In the genomic region with DNA sequence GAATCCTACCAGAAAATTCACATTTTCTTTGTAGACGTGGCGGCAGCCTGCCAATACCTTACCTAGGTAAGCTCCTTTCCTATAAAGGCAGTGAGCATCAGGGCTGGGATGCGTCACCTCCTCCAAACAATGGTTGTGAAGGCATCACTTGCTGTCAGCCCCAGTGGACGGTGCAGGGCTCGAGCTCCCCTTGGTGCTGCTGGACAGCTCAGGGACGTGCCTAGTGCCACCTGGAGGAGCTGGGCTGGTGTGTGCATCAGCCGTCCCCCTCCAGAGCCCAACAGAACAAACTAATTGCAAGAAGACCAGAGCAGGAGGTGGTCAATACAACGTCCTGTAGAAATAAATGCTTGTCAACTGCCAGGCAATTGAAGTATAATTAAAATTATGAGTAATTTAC, we compare ENCODE assay signal across 22 cellular contexts.
DNase-seq lines count a peak whose midpoint lies in the region; ATAC-seq and TF ChIP-seq lines count a peak whose summit lies in the region.
"Had no signal": no experiment of that assay in that cellular context is flagged by ENCODE, and none has a peak within 500 bp of the region (broad histone marks: within the 10 kb centered on the region; RNA-seq: fewer than 3 reads in every experiment).

No MANE protein-coding gene starts in this region.

- no peaks in the 10 kb centered on the region for H3K27me3 Mint-ChIP-seq in activated T-cell treated with anti-CD3 and anti-CD28 coated beads, Interleukin-2, amount 50 U/mL, for 24 hours
- H3K27me3 Mint-ChIP-seq in activated T-cell treated with anti-CD3 and anti-CD28 coated beads, Interleukin-2, amount 50 U/mL, for 72 hours (ENCODE audit: low read depth), result no peaks in the 10 kb centered on the region
- H3K27me3 Mint-ChIP-seq in progenitor cell of endocrine pancreas, result no peaks in the 10 kb centered on the region
- H3K27me3 Mint-ChIP-seq: activated naive CD4-positive, alpha-beta T cell treated with anti-CD3 and anti-CD28 coated beads, Interleukin-2, amount 50 U/mL, for 24 hours had no signal

- DNase-seq in activated T-cell treated with anti-CD3 and anti-CD28 coated beads, Interleukin-2, amount 50 U/mL, for 24 hours, result no peak
- DNase-seq in activated T-cell treated with anti-CD3 and anti-CD28 coated beads, Interleukin-2, amount 50 U/mL, for 72 hours, result no peak
- no peak for DNase-seq in epithelial cell of proximal tubule (ENCODE audit: low read depth)
- DNase-seq in progenitor cell of endocrine pancreas (ENCODE audit: low spot score, unreplicated experiment), result no peak
- DNase-seq in SKM-1 treated with dmso at 0.1 percent for 144 hours (lab: John Stamatoyannopoulos, UW; ENCODE audit: unreplicated experiment), result no peak
- DNase-seq: BE2C; cortex of kidney; DMS79; GM23248; kidney glomerular epithelial cell; NCI-H1436 treated with DMSO at 0.1 percent for 48 hours; NCI-H2171 treated with DMSO at 0.1 percent for 48 hours; NCI-H524 treated with DMSO at 0.1 percent for 48 hours; stimulated activated CD4-positive, alpha-beta T cell treated with anti-CD3 and anti-CD28 coated beads, Interleukin-2, amount 100 ng/mL, for 24 hours; uterus had no signal

- H3K27ac Mint-ChIP-seq in activated T-cell treated with anti-CD3 and anti-CD28 coated beads, Interleukin-2, amount 50 U/mL, for 24 hours, result peak overlapping the region; percentile 34
- H3K27ac Mint-ChIP-seq in activated T-cell treated with anti-CD3 and anti-CD28 coated beads, Interleukin-2, amount 50 U/mL, for 72 hours, result no peak overlapping the region
- H3K27ac Mint-ChIP-seq in progenitor cell of endocrine pancreas, result no peak overlapping the region
- H3K27ac Mint-ChIP-seq: activated naive CD4-positive, alpha-beta T cell treated with anti-CD3 and anti-CD28 coated beads, Interleukin-2, amount 50 U/mL, for 24 hours had no signal

- no peak overlapping the region for H3K4me3 Mint-ChIP-seq in activated T-cell treated with anti-CD3 and anti-CD28 coated beads, Interleukin-2, amount 50 U/mL, for 24 hours
- no peak overlapping the region for H3K4me3 Mint-ChIP-seq in activated T-cell treated with anti-CD3 and anti-CD28 coated beads, Interleukin-2, amount 50 U/mL, for 72 hours
- no peak overlapping the region for H3K4me3 Mint-ChIP-seq in progenitor cell of endocrine pancreas (ENCODE audit: low read depth)
- H3K4me3 Mint-ChIP-seq: activated naive CD4-positive, alpha-beta T cell treated with anti-CD3 and anti-CD28 coated beads, Interleukin-2, amount 50 U/mL, for 24 hours had no signal

- H3K4me3 ChIP-seq in epithelial cell of proximal tubule (ENCODE audit: low read depth, low read length), result no peak overlapping the region
- H3K4me3 ChIP-seq: cardiac muscle cell, GM23248, skin epidermis, suprapubic skin, uterus had no signal

- TF ChIP-seq CTCF in LNCAP (IDR thresholded peaks at IDR 0.05) (0 out of 2 replicates have a peak, but pooled peaks have one; percentile 11), epithelial cell of proximal tubule (conservative IDR thresholded peaks at IDR 0.05; ENCODE audit: low read depth, low read length) (peak; percentile 15), progenitor cell of endocrine pancreas (IDR thresholded peaks at IDR 0.05; ENCODE audit: unreplicated experiment) (peak; percentile 38)

- no peak for ATAC-seq in activated T-cell treated with anti-CD3 and anti-CD28 coated beads, Interleukin-2, amount 50 U/mL, for 72 hours (replicated peaks in 1 of 2)
- ATAC-seq in GM18517 (IDR thresholded peaks at IDR 0.05; ENCODE audit: unreplicated experiment), result no peak
- no peak for ATAC-seq in HG03432 (IDR thresholded peaks at IDR 0.05; ENCODE audit: unreplicated experiment)

- H3K4me1 Mint-ChIP-seq in activated T-cell treated with anti-CD3 and anti-CD28 coated beads, Interleukin-2, amount 50 U/mL, for 24 hours (ENCODE audit: low read depth), result no peaks in the 10 kb centered on the region
- no peaks in the 10 kb centered on the region for H3K4me1 Mint-ChIP-seq in activated T-cell treated with anti-CD3 and anti-CD28 coated beads, Interleukin-2, amount 50 U/mL, for 72 hours (ENCODE audit: low read depth)
- H3K4me1 Mint-ChIP-seq in progenitor cell of endocrine pancreas (ENCODE audit: low read depth), result no peaks in the 10 kb centered on the region
- H3K4me1 Mint-ChIP-seq: activated naive CD4-positive, alpha-beta T cell treated with anti-CD3 and anti-CD28 coated beads, Interleukin-2, amount 50 U/mL, for 24 hours had no signal

- no peaks in the 10 kb centered on the region for H3K9me3 Mint-ChIP-seq in activated T-cell treated with anti-CD3 and anti-CD28 coated beads, Interleukin-2, amount 50 U/mL, for 24 hours
- H3K9me3 Mint-ChIP-seq in activated T-cell treated with anti-CD3 and anti-CD28 coated beads, Interleukin-2, amount 50 U/mL, for 72 hours, result no peaks in the 10 kb centered on the region
- H3K9me3 Mint-ChIP-seq in progenitor cell of endocrine pancreas (ENCODE audit: low read depth), result no peaks in the 10 kb centered on the region
- H3K9me3 Mint-ChIP-seq: activated naive CD4-positive, alpha-beta T cell treated with anti-CD3 and anti-CD28 coated beads, Interleukin-2, amount 50 U/mL, for 24 hours had no signal

- no peaks in the 10 kb centered on the region for H3K36me3 Mint-ChIP-seq in activated T-cell treated with anti-CD3 and anti-CD28 coated beads, Interleukin-2, amount 50 U/mL, for 24 hours (ENCODE audit: low read depth)
- no peaks in the 10 kb centered on the region for H3K36me3 Mint-ChIP-seq in activated T-cell treated with anti-CD3 and anti-CD28 coated beads, Interleukin-2, amount 50 U/mL, for 72 hours (ENCODE audit: insufficient read depth in 2 of 2)
- H3K36me3 Mint-ChIP-seq in progenitor cell of endocrine pancreas (ENCODE audit: insufficient read depth), result peaks cover 4% of the 10 kb centered on the region
- H3K36me3 Mint-ChIP-seq: activated naive CD4-positive, alpha-beta T cell treated with anti-CD3 and anti-CD28 coated beads, Interleukin-2, amount 50 U/mL, for 24 hours had no signal
